In the genomic region with DNA sequence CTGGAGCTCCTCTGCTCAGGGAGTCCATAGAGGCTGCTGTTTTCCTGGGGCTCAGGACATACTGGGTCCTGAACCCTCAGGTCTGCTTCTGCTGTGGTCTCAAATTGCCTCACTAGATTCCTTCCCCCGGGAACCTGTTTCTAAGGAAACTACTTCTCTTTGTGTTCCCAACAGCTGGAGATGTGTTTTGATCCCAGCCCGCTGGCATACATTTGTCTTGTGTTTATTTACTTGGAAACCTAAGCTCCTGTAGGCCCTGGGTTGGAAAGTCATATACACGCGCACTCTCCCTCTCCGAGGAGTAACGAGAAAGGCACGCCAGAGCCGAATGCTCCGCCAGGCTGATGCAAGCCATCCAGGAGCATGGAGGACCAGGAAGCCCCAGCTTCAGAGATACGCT, we compare ENCODE assay signal across 11 cellular contexts.
A peak's percentile ranks its signal among the peaks of the same experiment; 100 is the strongest.
DNase-seq lines count a peak whose midpoint lies in the region; ATAC-seq and TF ChIP-seq lines count a peak whose summit lies in the region.
"Had no signal": no experiment of that assay in that cellular context is flagged by ENCODE, and none has a peak within 500 bp of the region (broad histone marks: within the 10 kb centered on the region; RNA-seq: fewer than 3 reads in every experiment).

No MANE protein-coding gene starts in this region.

- H3K9me3 ChIP-seq in osteoblast (ENCODE audit: low read depth, low read length): no peaks in the 10 kb centered on the region
- no peaks in the 10 kb centered on the region for H3K9me3 ChIP-seq in MM.1S (replicated peaks; ENCODE audit: insufficient read depth, low read length)
- H3K9me3 ChIP-seq: Peyer's patch, upper lobe of right lung had no signal

- H3K36me3 ChIP-seq in GM23338 (ENCODE audit: insufficient read depth) (no peaks in the 10 kb centered on the region; the same call in 1 of the 2 replicates), osteoblast (ENCODE audit: insufficient read depth, low read length) (no peaks in the 10 kb centered on the region), MM.1S (replicated peaks; ENCODE audit: insufficient read depth, low read length) (no peaks in the 10 kb centered on the region)
- H3K36me3 ChIP-seq: Peyer's patch, upper lobe of right lung had no signal

- H2AFZ ChIP-seq in GM23338 (no peak overlapping the region), osteoblast (ENCODE audit: low read length) (no peak overlapping the region), MM.1S (ENCODE audit: low read length) (no peak overlapping the region)

- no peak overlapping the region for H3K9ac ChIP-seq in MM.1S (ENCODE audit: low read length)

- DNase-seq in GM23338 (ENCODE audit: low spot score) (peak; percentile 49), NCI-H2196 treated with DMSO at 0.1 percent for 48 hours (lab: John Stamatoyannopoulos, UW; ENCODE audit: unreplicated experiment) (peak; percentile 30), fibroblast of gingiva (ENCODE audit: low read depth) (peak; percentile 95), osteoblast (ENCODE audit: insufficient read length, low spot score, missing footprints) (no peak), MM.1S (no peak), T-helper 1 cell (no peak), KBM-7 (no peak)
- no peak for DNase-seq in activated CD4-positive, CD25-positive, alpha-beta regulatory T cell treated with anti-CD3 and anti-CD28 coated beads, Interleukin-2, amount 50 U/mL, for 72 hours
- DNase-seq: dorsolateral prefrontal cortex, upper lobe of right lung had no signal

- peaks cover 32% of the 10 kb centered on the region for H3K36me3 Mint-ChIP-seq in GM23338 (ENCODE audit: low read depth)

- H3K9me2 ChIP-seq in GM23338 (ENCODE audit: insufficient read depth) (no peaks in the 10 kb centered on the region; the same call in 1 of the 2 replicates), MM.1S (replicated peaks; ENCODE audit: insufficient read depth, low read length) (no peaks in the 10 kb centered on the region)

- ATAC-seq in GM23338: peak; percentile 2; the same call in 1 of the 3 replicates
- ATAC-seq: upper lobe of right lung had no signal

- H3K9me3 Mint-ChIP-seq in GM23338: no peaks in the 10 kb centered on the region

- H3K4me3 ChIP-seq in GM23338 (no peak overlapping the region), osteoblast (ENCODE audit: insufficient read depth, low read length) (no peak overlapping the region), MM.1S (ENCODE audit: low read length) (no peak overlapping the region)
- H3K4me3 ChIP-seq: dorsolateral prefrontal cortex, Peyer's patch, upper lobe of right lung had no signal

- peaks cover 30% of the 10 kb centered on the region for H3K27me3 Mint-ChIP-seq in GM23338 (ENCODE audit: insufficient read depth, low read depth, poor library complexity)

- in situ Hi-C loops in KBM-7 (cut with MboI; ENCODE audit: low pct_unique_long_range_greater_than_20kb, low sequenced_read_pairs): loop anchor here (25.0 kb wide), 1 partner anchor 382 kb away; no protein-coding TSS in a partner anchor

- H4K20me1 ChIP-seq in GM23338 (replicated peaks; ENCODE audit: insufficient read depth): no peaks in the 10 kb centered on the region
- no peaks in the 10 kb centered on the region for H4K20me1 ChIP-seq in osteoblast (ENCODE audit: insufficient read depth, low read length)
- no peaks in the 10 kb centered on the region for H4K20me1 ChIP-seq in MM.1S (ENCODE audit: insufficient read depth, low read length)

- H3K4me1 ChIP-seq in GM23338 (ENCODE audit: insufficient read depth) (peaks cover 62% of the 10 kb centered on the region), osteoblast (ENCODE audit: insufficient read depth, low read length) (peaks cover 30% of the 10 kb centered on the region), MM.1S (ENCODE audit: low read length) (no peaks in the 10 kb centered on the region)
- H3K4me1 ChIP-seq: Peyer's patch, upper lobe of right lung had no signal

- H3K27me3 ChIP-seq in GM23338 (ENCODE audit: insufficient read depth) (no peaks in the 10 kb centered on the region), osteoblast (ENCODE audit: insufficient read depth, low read length) (no peaks in the 10 kb centered on the region), MM.1S (replicated peaks; ENCODE audit: insufficient read depth, low read length) (no peaks in the 10 kb centered on the region)
- H3K27me3 ChIP-seq: Peyer's patch, upper lobe of right lung had no signal

- peaks cover 82% of the 10 kb centered on the region for H3K4me1 Mint-ChIP-seq in GM23338

- H3K4me2 ChIP-seq in GM23338: peak overlapping the region; percentile 22; the same call in 1 of the 2 replicates
- no peak overlapping the region for H3K4me2 ChIP-seq in osteoblast (ENCODE audit: insufficient read depth, low read length)
- H3K4me2 ChIP-seq in MM.1S (ENCODE audit: low read depth, low read length): no peak overlapping the region

- peak overlapping the region; percentile 68 for H3K27ac Mint-ChIP-seq in GM23338

- no peak overlapping the region for H3K4me3 Mint-ChIP-seq in GM23338

- H3K27ac ChIP-seq in GM23338 (ENCODE audit: low read depth): peak overlapping the region; percentile 68; the same call in 1 of the 2 replicates
- peak overlapping the region; percentile 75 for H3K27ac ChIP-seq in osteoblast (ENCODE audit: low read depth, low read length)
- H3K27ac ChIP-seq in MM.1S (ENCODE audit: low read length): no peak overlapping the region
- H3K27ac ChIP-seq: Peyer's patch, upper lobe of right lung had no signal

- H3F3A ChIP-seq in GM23338 (replicated peaks; ENCODE audit: low read depth) (no peaks in the 10 kb centered on the region), MM.1S (ENCODE audit: insufficient read depth, low read length) (no peaks in the 10 kb centered on the region)

- no peak for TF ChIP-seq CTCF in GM23338 (conservative IDR thresholded peaks at IDR 0.05; ENCODE audit: low read depth in 2 of 2)
- TF ChIP-seq CTCF in osteoblast (IDR thresholded peaks at IDR 0.05; ENCODE audit: extremely low read depth, low read depth, low read length): no peak
- no peak for TF ChIP-seq CTCF in MM.1S (IDR thresholded peaks at IDR 0.05; ENCODE audit: low read length)

- H3K79me2 ChIP-seq in GM23338 (replicated peaks; ENCODE audit: insufficient read depth) (no peaks in the 10 kb centered on the region; the same call in 1 of the 2 replicates), osteoblast (ENCODE audit: insufficient read depth, low read length) (no peaks in the 10 kb centered on the region), MM.1S (ENCODE audit: low read length) (no peaks in the 10 kb centered on the region)

TF ChIP-seq in GM23338, 12 proteins besides CTCF, POLR2A, EP300 and RAD21 (continues in another document):
- TF ChIP-seq CREB1 (CRISPR knock-in tag; IDR thresholded peaks at IDR 0.05; ENCODE audit: low read depth) (no peak), ZNF114 (CRISPR knock-in tag; IDR thresholded peaks at IDR 0.05) (no peak), ZNF331 (CRISPR knock-in tag; IDR thresholded peaks at IDR 0.05; ENCODE audit: low read depth) (no peak), STAT1 (IDR thresholded peaks at IDR 0.05; ENCODE audit: unreplicated experiment) (no peak), EZH2phosphoT487 (IDR thresholded peaks at IDR 0.05; ENCODE audit: unreplicated experiment) (no peak), NANOG (IDR thresholded peaks at IDR 0.05; ENCODE audit: borderline replicate concordance) (no peak), EZH2 (IDR thresholded peaks at IDR 0.05; ENCODE audit: low read depth, unreplicated experiment) (no peak)
- TF ChIP-seq, protein P1, sequence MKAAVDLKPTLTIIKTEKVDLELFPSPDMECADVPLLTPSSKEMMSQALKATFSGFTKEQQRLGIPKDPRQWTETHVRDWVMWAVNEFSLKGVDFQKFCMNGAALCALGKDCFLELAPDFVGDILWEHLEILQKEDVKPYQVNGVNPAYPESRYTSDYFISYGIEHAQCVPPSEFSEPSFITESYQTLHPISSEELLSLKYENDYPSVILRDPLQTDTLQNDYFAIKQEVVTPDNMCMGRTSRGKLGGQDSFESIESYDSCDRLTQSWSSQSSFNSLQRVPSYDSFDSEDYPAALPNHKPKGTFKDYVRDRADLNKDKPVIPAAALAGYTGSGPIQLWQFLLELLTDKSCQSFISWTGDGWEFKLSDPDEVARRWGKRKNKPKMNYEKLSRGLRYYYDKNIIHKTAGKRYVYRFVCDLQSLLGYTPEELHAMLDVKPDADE (IDR thresholded peaks at IDR 0.05): no peak
- TF ChIP-seq, protein P2, sequence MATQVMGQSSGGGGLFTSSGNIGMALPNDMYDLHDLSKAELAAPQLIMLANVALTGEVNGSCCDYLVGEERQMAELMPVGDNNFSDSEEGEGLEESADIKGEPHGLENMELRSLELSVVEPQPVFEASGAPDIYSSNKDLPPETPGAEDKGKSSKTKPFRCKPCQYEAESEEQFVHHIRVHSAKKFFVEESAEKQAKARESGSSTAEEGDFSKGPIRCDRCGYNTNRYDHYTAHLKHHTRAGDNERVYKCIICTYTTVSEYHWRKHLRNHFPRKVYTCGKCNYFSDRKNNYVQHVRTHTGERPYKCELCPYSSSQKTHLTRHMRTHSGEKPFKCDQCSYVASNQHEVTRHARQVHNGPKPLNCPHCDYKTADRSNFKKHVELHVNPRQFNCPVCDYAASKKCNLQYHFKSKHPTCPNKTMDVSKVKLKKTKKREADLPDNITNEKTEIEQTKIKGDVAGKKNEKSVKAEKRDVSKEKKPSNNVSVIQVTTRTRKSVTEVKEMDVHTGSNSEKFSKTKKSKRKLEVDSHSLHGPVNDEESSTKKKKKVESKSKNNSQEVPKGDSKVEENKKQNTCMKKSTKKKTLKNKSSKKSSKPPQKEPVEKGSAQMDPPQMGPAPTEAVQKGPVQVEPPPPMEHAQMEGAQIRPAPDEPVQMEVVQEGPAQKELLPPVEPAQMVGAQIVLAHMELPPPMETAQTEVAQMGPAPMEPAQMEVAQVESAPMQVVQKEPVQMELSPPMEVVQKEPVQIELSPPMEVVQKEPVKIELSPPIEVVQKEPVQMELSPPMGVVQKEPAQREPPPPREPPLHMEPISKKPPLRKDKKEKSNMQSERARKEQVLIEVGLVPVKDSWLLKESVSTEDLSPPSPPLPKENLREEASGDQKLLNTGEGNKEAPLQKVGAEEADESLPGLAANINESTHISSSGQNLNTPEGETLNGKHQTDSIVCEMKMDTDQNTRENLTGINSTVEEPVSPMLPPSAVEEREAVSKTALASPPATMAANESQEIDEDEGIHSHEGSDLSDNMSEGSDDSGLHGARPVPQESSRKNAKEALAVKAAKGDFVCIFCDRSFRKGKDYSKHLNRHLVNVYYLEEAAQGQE (IDR thresholded peaks at IDR 0.05; ENCODE audit: unreplicated experiment): no peak

Comparison
In these comparisons a context has a peak if more than half of its experiments do, and no peak if none do; other contexts are left out.
1. DNase-seq: peak in GM23338 (single experiment), NCI-H2196 treated with DMSO at 0.1 percent for 48 hours (single experiment) and fibroblast of gingiva (single experiment); none in osteoblast (single experiment), activated CD4-positive, CD25-positive, alpha-beta regulatory T cell treated with anti-CD3 and anti-CD28 coated beads, Interleukin-2, amount 50 U/mL, for 72 hours (single experiment), MM.1S (single experiment), T-helper 1 cell (0 of 5) and KBM-7 (single experiment).